ENCODE assay signal across 9 cellular contexts in the genomic region with DNA sequence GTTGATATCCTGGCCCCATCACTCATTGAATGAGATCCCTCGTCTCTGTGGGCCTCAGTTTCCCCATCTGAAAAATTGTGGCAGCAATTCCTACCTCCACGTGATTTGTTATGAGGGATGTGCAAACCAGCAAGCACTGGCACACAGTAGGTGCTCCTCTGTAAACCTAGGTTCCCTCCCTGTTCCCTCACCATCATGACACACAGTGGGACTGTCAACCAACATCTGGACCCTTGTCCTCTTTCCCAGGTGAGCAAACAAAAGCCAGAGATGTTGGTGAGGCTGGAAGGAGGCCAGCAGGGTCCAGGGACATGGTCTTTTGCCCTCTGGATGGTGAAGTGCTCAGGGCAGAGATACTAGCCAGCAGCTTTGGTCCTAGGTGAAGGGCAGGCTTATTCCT. TPM values are rescaled to one million over a fixed set of nuclear protein-coding genes. Genes with fewer than 3 reads are reported as not detected.
"Had no signal": no experiment of that assay in that cellular context is flagged by ENCODE, and none has a peak within 500 bp of the region (broad histone marks: within the 10 kb centered on the region; RNA-seq: fewer than 3 reads in every experiment).

No MANE protein-coding gene starts in this region.

- H3K4me3 ChIP-seq: GM12878 had no signal

- DNase-seq: GDM1, GF-D8 had no signal

- FAIRE-seq: G401.6, GM12878, GM12891, GM12892, GM18507, GM19239 had no signal

- ATAC-seq: GM12878 had no signal

RNA-seq across cellular contexts. Expression of a gene that starts 26.1 kb away (rescaled TPM):
- total RNA-seq: G401, GM12878 had no signal

RNA-seq across cellular contexts. Expression of a gene that starts 59.9 kb away (rescaled TPM):
- total RNA-seq: G401, GM12878 had no signal
